16 cellular contexts compared by ENCODE assay signal in the genomic region with DNA sequence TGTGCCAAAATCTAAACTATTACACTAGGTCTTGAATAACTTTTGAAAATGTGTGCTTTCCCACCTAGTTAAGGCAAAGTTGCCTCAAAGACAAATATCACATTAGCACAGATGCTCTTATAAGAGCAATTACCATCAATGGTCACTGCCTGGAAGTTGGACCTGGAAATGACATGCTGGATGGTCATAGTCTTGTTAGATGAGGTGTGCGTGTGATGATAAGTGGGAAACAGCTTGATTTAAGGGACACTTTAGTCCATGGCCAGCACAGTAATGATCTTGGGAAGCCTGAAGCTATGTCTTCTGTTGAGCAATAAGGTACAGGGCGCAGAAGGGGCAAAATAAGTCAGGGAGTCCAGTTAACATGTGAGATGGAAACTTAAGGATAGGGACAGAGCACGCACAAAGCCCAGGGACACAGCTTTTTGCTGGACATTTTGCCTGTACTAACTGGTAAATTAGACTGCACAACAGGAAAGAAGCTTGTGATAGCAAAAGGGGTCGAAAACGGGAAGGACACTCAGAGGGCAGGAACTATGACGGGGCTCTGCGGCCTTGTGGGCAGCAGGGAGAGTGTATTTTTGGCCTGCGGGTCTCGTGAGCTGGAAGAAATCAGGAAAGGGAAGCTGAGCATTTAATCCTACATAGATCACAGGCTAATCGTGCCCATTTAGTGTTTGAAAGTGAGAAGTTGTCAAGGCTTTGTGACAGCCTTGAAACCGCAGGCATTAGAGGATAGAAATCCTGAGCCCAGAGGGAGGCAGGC.
A peak's percentile ranks its signal among the peaks of the same experiment; 100 is the strongest.
DNase-seq lines count a peak whose midpoint lies in the region; ATAC-seq and TF ChIP-seq lines count a peak whose summit lies in the region.
"Had no signal": no experiment of that assay in that cellular context is flagged by ENCODE, and none has a peak within 500 bp of the region (broad histone marks: within the 10 kb centered on the region; RNA-seq: fewer than 3 reads in every experiment).

No MANE protein-coding gene starts in this region.

- POLR2A ChIA-PET in A673 (lab: Charles Lee; ENCODE audit: low non-redundant PET) = no interaction called here

- peak; percentile 96 for DNase-seq in NOMO-1 treated with DMSO at 0.1 percent for 48 hours (lab: John Stamatoyannopoulos, UW; ENCODE audit: unreplicated experiment)
- peak; percentile 65 for DNase-seq in lower lobe of right lung
- peak; percentile 27 for DNase-seq in transverse colon
- DNase-seq in breast epithelium (ENCODE audit: low spot score in 2 of 2) = no peak
- DNase-seq in osteocyte (ENCODE audit: extremely low spot score, unreplicated experiment) = no peak
- no peak for DNase-seq in RPMI8226
- no peak for DNase-seq in A673 (ENCODE audit: low spot score)
- DNase-seq: activated CD4-positive, alpha-beta T cell treated with anti-CD3 and anti-CD28 coated beads, Interleukin-2, amount 50 U/mL, for 1 hour; cortex of kidney; NCI-H1092; NCI-H2227 treated with DMSO at 0.1 percent for 48 hours; small intestine had no signal

- peaks cover 56% of the 10 kb centered on the region for H3K27me3 Mint-ChIP-seq in dendritic cell treated with granulocyte-macrophage colony-stimulating factor and Interleukin-4, amounts not matched to agents 40 ng/mL and 50 ng/mL, for 4 days
- H3K27me3 Mint-ChIP-seq in osteocyte (ENCODE audit: unreplicated experiment) = no peaks in the 10 kb centered on the region
- H3K27me3 Mint-ChIP-seq: T-cell had no signal

- no peak overlapping the region for H3K4me3 ChIP-seq in lower lobe of right lung
- H3K4me3 ChIP-seq in transverse colon = no peak overlapping the region
- no peak overlapping the region for H3K4me3 ChIP-seq in breast epithelium
- H3K4me3 ChIP-seq in A673 (ENCODE audit: low read depth, low read length, poor library complexity, severe bottlenecking) = no peak overlapping the region

- H3K27ac ChIP-seq in lower lobe of right lung = peak overlapping the region; percentile 8
- no peak overlapping the region for H3K27ac ChIP-seq in transverse colon
- peak overlapping the region in 1 of 2 donors; percentile 26 for H3K27ac ChIP-seq in breast epithelium
- H3K27ac ChIP-seq in A673 (ENCODE audit: low read depth, low read length, poor library complexity, severe bottlenecking) = no peak overlapping the region

- peaks cover 46% of the 10 kb centered on the region for H3K4me1 Mint-ChIP-seq in dendritic cell treated with granulocyte-macrophage colony-stimulating factor and Interleukin-4, amounts not matched to agents 40 ng/mL and 50 ng/mL, for 4 days (ENCODE audit: low read depth)
- peaks cover 41% of the 10 kb centered on the region for H3K4me1 Mint-ChIP-seq in osteocyte (ENCODE audit: unreplicated experiment)
- H3K4me1 Mint-ChIP-seq: T-cell had no signal

- H3K27me3 ChIP-seq in lower lobe of right lung (ENCODE audit: low read depth) (peaks cover 5% of the 10 kb centered on the region), transverse colon (no peaks in the 10 kb centered on the region), breast epithelium (no peaks in the 10 kb centered on the region), A673 (replicated peaks; ENCODE audit: insufficient read depth, low read depth, low read length, poor library complexity) (no peaks in the 10 kb centered on the region)

- no TSS peak for BruUV-seq in A673 (replicated peaks; lab: Mats Ljungman, UMichigan)

- intact Hi-C loops in dendritic cell treated with granulocyte-macrophage colony-stimulating factor and Interleukin-4, amounts not matched to agents 40 ng/mL and 50 ng/mL, for 4 days (cut with micrococcal nuclease) = loop anchor here (5.0 kb wide), 1 partner anchor 67 kb away; the partner anchor contains the start of gene BMP2
- intact Hi-C loops in lower lobe of right lung (cut with DNase I) = no loop called here
- intact Hi-C loops in transverse colon (cut with DNase I; ENCODE audit: low total_unique reads) = no loop called here
- intact Hi-C loops in breast epithelium (cut with DNase I; ENCODE audit: low total_unique reads) = no loop called here
- intact Hi-C loops in A673 (cut with micrococcal nuclease; ENCODE audit: unreplicated experiment) = no loop called here

- H3K4me1 ChIP-seq in lower lobe of right lung = peaks cover 58% of the 10 kb centered on the region
- H3K4me1 ChIP-seq in transverse colon = peaks cover 5 to 45% (median 24%) of the 10 kb centered on the region in 4 donors
- H3K4me1 ChIP-seq in breast epithelium = no peaks in the 10 kb centered on the region
- no peaks in the 10 kb centered on the region for H3K4me1 ChIP-seq in A673 (ENCODE audit: insufficient read depth, low read length, poor library complexity, severe bottlenecking)

- no peaks in the 10 kb centered on the region for H3K9me3 ChIP-seq in lower lobe of right lung
- H3K9me3 ChIP-seq in transverse colon = no peaks in the 10 kb centered on the region
- H3K9me3 ChIP-seq in breast epithelium = no peaks in the 10 kb centered on the region
- no peaks in the 10 kb centered on the region for H3K9me3 ChIP-seq in A673 (ENCODE audit: low read depth, low read length, poor library complexity, severe bottlenecking)

- CTCF ChIA-PET in A673 (lab: Charles Lee) = no interaction called here

- no peak for TF ChIP-seq POLR2A in transverse colon (IDR thresholded peaks at IDR 0.05)
- no peak for TF ChIP-seq POLR2A in breast epithelium (IDR thresholded peaks at IDR 0.05)

- ATAC-seq in lower lobe of right lung = peak; percentile 22 to 73
- ATAC-seq: natural killer cell treated with Interleukin-12 subunit alpha and Interleukin-12 subunit beta and Interleukin-15 and Interleukin-18, amount 100 ng/mL, for 72 hours; T-cell had no signal

- H3K4me3 Mint-ChIP-seq in dendritic cell treated with granulocyte-macrophage colony-stimulating factor and Interleukin-4, amounts not matched to agents 40 ng/mL and 50 ng/mL, for 4 days = no peak overlapping the region
- no peak overlapping the region for H3K4me3 Mint-ChIP-seq in osteocyte (ENCODE audit: unreplicated experiment)
- H3K4me3 Mint-ChIP-seq: activated T-helper 1 cell treated with anti-CD3 and anti-CD28 coated beads, Interleukin-12 subunit alpha, Interleukin-12 subunit beta, Interleukin-2, Interleukin-4 antibody, amounts not matched to agents 30 ng/mL and 10 ng/mL and 1 ng/mL, durations not matched to agents 14 hours and 24 hours and 36 hours; natural killer cell treated with Interleukin-12 subunit alpha and Interleukin-12 subunit beta and Interleukin-15 and Interleukin-18, amount 100 ng/mL, for 72 hours; T-cell had no signal

- no peak for TF ChIP-seq EP300 in transverse colon (IDR thresholded peaks at IDR 0.05; ENCODE audit: low read depth)

- no peaks in the 10 kb centered on the region for H3K36me3 ChIP-seq in lower lobe of right lung
- no peaks in the 10 kb centered on the region for H3K36me3 ChIP-seq in transverse colon
- no peaks in the 10 kb centered on the region for H3K36me3 ChIP-seq in breast epithelium
- H3K36me3 ChIP-seq in A673 (ENCODE audit: insufficient read depth, low read length, poor library complexity, severe bottlenecking) = no peaks in the 10 kb centered on the region

- 64 to 68% methylated on average over 11 of the region's 11 CpGs for WGBS in transverse colon (ENCODE audit: low coverage in 1 of 2), 2 donors

- in situ Hi-C loops in transverse colon (cut with MboI; ENCODE audit: low pct_ligation_motif_present in 1 of 4, low pct_unique_long_range_greater_than_20kb in 1 of 4, low sequenced_read_pairs in 3 of 4) = no loop called here

- TF ChIP-seq CTCF in lower lobe of right lung (IDR thresholded peaks at IDR 0.05) = no peak
- no peak for TF ChIP-seq CTCF in transverse colon (IDR thresholded peaks at IDR 0.05)
- TF ChIP-seq CTCF in breast epithelium (IDR thresholded peaks at IDR 0.05) = no peak
- TF ChIP-seq CTCF in osteocyte (IDR thresholded peaks at IDR 0.05) = no peak
- TF ChIP-seq CTCF in A673 (conservative IDR thresholded peaks at IDR 0.05; ENCODE audit: low read depth, low read length) = no peak

- no peaks in the 10 kb centered on the region for H3K36me3 Mint-ChIP-seq in dendritic cell treated with granulocyte-macrophage colony-stimulating factor and Interleukin-4, amounts not matched to agents 40 ng/mL and 50 ng/mL, for 4 days (ENCODE audit: low read depth)
- H3K36me3 Mint-ChIP-seq in osteocyte (ENCODE audit: unreplicated experiment) = no peaks in the 10 kb centered on the region
- H3K36me3 Mint-ChIP-seq: T-cell had no signal

- no peaks in the 10 kb centered on the region for H3K9me3 Mint-ChIP-seq in dendritic cell treated with granulocyte-macrophage colony-stimulating factor and Interleukin-4, amounts not matched to agents 40 ng/mL and 50 ng/mL, for 4 days
- no peaks in the 10 kb centered on the region for H3K9me3 Mint-ChIP-seq in osteocyte (ENCODE audit: unreplicated experiment)
- H3K9me3 Mint-ChIP-seq: activated T-helper 1 cell treated with anti-CD3 and anti-CD28 coated beads, Interleukin-12 subunit alpha, Interleukin-12 subunit beta, Interleukin-2, Interleukin-4 antibody, amounts not matched to agents 30 ng/mL and 10 ng/mL and 1 ng/mL, durations not matched to agents 14 hours and 24 hours and 36 hours; natural killer cell treated with Interleukin-12 subunit alpha and Interleukin-12 subunit beta and Interleukin-15 and Interleukin-18, amount 100 ng/mL, for 72 hours had no signal

- peak overlapping the region; percentile 55 for H3K27ac Mint-ChIP-seq in dendritic cell treated with granulocyte-macrophage colony-stimulating factor and Interleukin-4, amounts not matched to agents 40 ng/mL and 50 ng/mL, for 4 days
- H3K27ac Mint-ChIP-seq in osteocyte (ENCODE audit: unreplicated experiment) = no peak overlapping the region
- H3K27ac Mint-ChIP-seq: activated T-helper 1 cell treated with anti-CD3 and anti-CD28 coated beads, Interleukin-12 subunit alpha, Interleukin-12 subunit beta, Interleukin-2, Interleukin-4 antibody, amounts not matched to agents 30 ng/mL and 10 ng/mL and 1 ng/mL, durations not matched to agents 14 hours and 24 hours and 36 hours; natural killer cell treated with Interleukin-12 subunit alpha and Interleukin-12 subunit beta and Interleukin-15 and Interleukin-18, amount 100 ng/mL, for 72 hours; T-cell had no signal

Comparison
In these comparisons a context has a peak if more than half of its experiments do, and no peak if none do; other contexts are left out.
1. DNase-seq: peak in NOMO-1 treated with DMSO at 0.1 percent for 48 hours (single experiment), lower lobe of right lung (single experiment) and transverse colon (single experiment); none in breast epithelium (0 of 2), osteocyte (single experiment), RPMI8226 (single experiment) and A673 (single experiment).